ENCODE assay signal across 13 cellular contexts in genomic region chr2:12818416-12819097, GRCh38.
A peak's percentile ranks its signal among the peaks of the same experiment; 100 is the strongest.
DNase-seq lines count a peak whose midpoint lies in the region; ATAC-seq, FAIRE-seq and TF ChIP-seq lines count a peak whose summit lies in the region.
"Had no signal": no experiment of that assay in that cellular context is flagged by ENCODE, and none has a peak within 500 bp of the region (broad histone marks: within the 10 kb centered on the region; RNA-seq: fewer than 3 reads in every experiment).

No MANE protein-coding gene starts in this region.

- ATAC-seq in GM21529 (IDR thresholded peaks at IDR 0.05; ENCODE audit: unreplicated experiment) = no peak

- peak overlapping the region in 5 of 11 experiments; percentile 15 to 62 (median 52); a peak in 5 of 22 replicates for H3K9ac ChIP-seq in BLaER1 treated with 17β-estradiol and CSF1 and Interleukin-3, amounts not matched to agents 10 nM and 100 nM
- H3K9ac ChIP-seq in kidney (ENCODE audit: low read length in 2 of 2) = peak overlapping the region in 1 of 2 donors; percentile 49
- no peak overlapping the region for H3K9ac ChIP-seq in skeletal muscle tissue (ENCODE audit: low read depth in 1 of 3, low read length in 3 of 3)

- no peaks in the 10 kb centered on the region for H4K20me1 ChIP-seq in BLaER1 treated with 17β-estradiol and CSF1 and Interleukin-3, amounts not matched to agents 10 nM and 100 nM

- no peak for TF ChIP-seq CTCF in breast epithelium (IDR thresholded peaks at IDR 0.05)
- no peak for TF ChIP-seq CTCF in kidney (IDR thresholded peaks at IDR 0.05; ENCODE audit: borderline replicate concordance, extremely low read depth, insufficient read depth)

- H3K9me3 ChIP-seq in BLaER1 treated with 17β-estradiol and CSF1 and Interleukin-3, amounts not matched to agents 10 nM and 100 nM (replicated peaks in 1 of 11) = no peaks in the 10 kb centered on the region; a peak in 1 of 22 replicates
- H3K9me3 ChIP-seq in breast epithelium (no peaks in the 10 kb centered on the region), kidney (ENCODE audit: control insufficient read depth in 1 of 2, low read length in 2 of 2) (no peaks in the 10 kb centered on the region), skeletal muscle tissue (ENCODE audit: control insufficient read depth in 3 of 3, low read length in 3 of 3) (no peaks in the 10 kb centered on the region)
- H3K9me3 ChIP-seq: BE2C, neutrophil had no signal

- H3K27ac ChIP-seq in BLaER1 treated with 17β-estradiol and CSF1 and Interleukin-3, amounts not matched to agents 10 nM and 100 nM = peak overlapping the region in 9 of 11 experiments; percentile 23 to 84 (median 67); a peak in 16 of 22 replicates
- H3K27ac ChIP-seq in breast epithelium (peak overlapping the region; percentile 71 to 83), kidney (ENCODE audit: low read depth in 2 of 2, low read length in 2 of 2) (peak overlapping the region; percentile 86 to 88), skeletal muscle tissue (ENCODE audit: low read depth, low read length) (peak overlapping the region; percentile 75)
- H3K27ac ChIP-seq: neutrophil had no signal

- no peak overlapping the region for H3K4me3 ChIP-seq in BLaER1 treated with 17β-estradiol and CSF1 and Interleukin-3, amounts not matched to agents 10 nM and 100 nM
- H3K4me3 ChIP-seq in breast epithelium (no peak overlapping the region), kidney (ENCODE audit: low read length in 2 of 2) (no peak overlapping the region), skeletal muscle tissue (ENCODE audit: low read length in 3 of 3) (peak overlapping the region; percentile 3 to 40 (median 32))

- intact Hi-C loops in breast epithelium (cut with DNase I; ENCODE audit: low total_unique reads) = no loop called here
- intact Hi-C loops in kidney (cut with DNase I) = no loop called here

- no peaks in the 10 kb centered on the region for H3K36me3 ChIP-seq in BLaER1 treated with 17β-estradiol and CSF1 and Interleukin-3, amounts not matched to agents 10 nM and 100 nM
- H3K36me3 ChIP-seq in breast epithelium (no peaks in the 10 kb centered on the region), kidney (ENCODE audit: control insufficient read depth in 1 of 2, insufficient read depth in 2 of 2, low read length in 2 of 2) (no peaks in the 10 kb centered on the region), skeletal muscle tissue (ENCODE audit: control insufficient read depth in 3 of 3, insufficient read depth in 3 of 3, low read length in 3 of 3) (no peaks in the 10 kb centered on the region)
- H3K36me3 ChIP-seq: BE2C, neutrophil had no signal

- no peak for FAIRE-seq in kidney (lab: Jason Lieb, UNC)

- peak overlapping the region in 9 of 11 experiments; percentile 26 to 80 (median 61); a peak in 17 of 22 replicates for H3K4me2 ChIP-seq in BLaER1 treated with 17β-estradiol and CSF1 and Interleukin-3, amounts not matched to agents 10 nM and 100 nM

- H3K27me3 ChIP-seq in BLaER1 treated with 17β-estradiol and CSF1 and Interleukin-3, amounts not matched to agents 10 nM and 100 nM = no peaks in the 10 kb centered on the region
- H3K27me3 ChIP-seq in breast epithelium (no peaks in the 10 kb centered on the region), skeletal muscle tissue (ENCODE audit: control insufficient read depth in 3 of 3, insufficient read depth in 3 of 3, low read length in 3 of 3) (no peaks in the 10 kb centered on the region)
- H3K27me3 ChIP-seq: BE2C, neutrophil had no signal

- DNase-seq in breast epithelium (ENCODE audit: low spot score in 2 of 2) = no peak
- no peak for DNase-seq in kidney
- no peak for DNase-seq in UCSD-AML1 (lab: John Stamatoyannopoulos, UW; ENCODE audit: unreplicated experiment)
- DNase-seq in NCI-H1694 (lab: John Stamatoyannopoulos, UW) = no peak
- no peak for DNase-seq in dedifferentiated amniotic fluid mesenchymal stem cell (ENCODE audit: extremely low spot score)
- DNase-seq: Karpas-422; NCI-H2107; stimulated activated CD4-positive, alpha-beta T cell treated with anti-CD3 and anti-CD28 coated beads, Interleukin-4, amount 100 ng/mL, for 1 hour had no signal

- no peak for TF ChIP-seq POLR2A in breast epithelium (IDR thresholded peaks at IDR 0.05)

- peaks cover 0 to 47% (median 21%) of the 10 kb centered on the region in 10 experiments; a peak in 17 of 20 replicates for H3K4me1 ChIP-seq in BLaER1 treated with 17β-estradiol and CSF1 and Interleukin-3, amounts not matched to agents 10 nM and 100 nM
- H3K4me1 ChIP-seq in breast epithelium (peaks cover 0 to 3% of the 10 kb centered on the region in 2 donors), kidney (ENCODE audit: control insufficient read depth in 1 of 2, insufficient read depth in 1 of 2, low read depth in 1 of 2, low read length in 2 of 2) (peaks cover 3% of the 10 kb centered on the region in 2 donors), skeletal muscle tissue (ENCODE audit: control insufficient read depth in 3 of 3, insufficient read depth in 3 of 3, low read length in 3 of 3) (peaks cover 8 to 16% (median 13%) of the 10 kb centered on the region in 3 donors)

Comparison
In these comparisons a context has a peak if more than half of its experiments do, and no peak if none do; other contexts are left out.
1. H3K4me3 ChIP-seq: peak in skeletal muscle tissue (3 of 3); none in BLaER1 treated with 17β-estradiol and CSF1 and Interleukin-3, amounts not matched to agents 10 nM and 100 nM (0 of 10), breast epithelium (0 of 3) and kidney (0 of 2).
2. Peak in every context shown above with its lines, with median percentiles within 50 percentile points of each other: H3K27ac ChIP-seq.